Comparison of ENCODE assay signal across 23 cellular contexts in genomic region chr13:45496942-45497341, GRCh38. TPM values are rescaled to one million over a fixed set of nuclear protein-coding genes. Genes with fewer than 3 reads are reported as not detected.
DNase-seq lines count a peak whose midpoint lies in the region; ATAC-seq, FAIRE-seq and TF ChIP-seq lines count a peak whose summit lies in the region.
"Had no signal": no experiment of that assay in that cellular context is flagged by ENCODE, and none has a peak within 500 bp of the region (broad histone marks: within the 10 kb centered on the region; RNA-seq: fewer than 3 reads in every experiment).

No MANE protein-coding gene starts in this region.

- no peaks in the 10 kb centered on the region for H3K9me3 Mint-ChIP-seq in stimulated activated naive CD8-positive, alpha-beta T cell treated with anti-CD3 and anti-CD28 coated beads, Interleukin-15, amount 100 ng/mL, for 72 hours
- no peaks in the 10 kb centered on the region for H3K9me3 Mint-ChIP-seq in effector memory CD8-positive, alpha-beta T cell
- H3K9me3 Mint-ChIP-seq: CD4-positive, alpha-beta memory T cell had no signal

- peak overlapping the region; percentile 44 to 76 for H3K27ac Mint-ChIP-seq in stimulated activated naive CD8-positive, alpha-beta T cell treated with anti-CD3 and anti-CD28 coated beads, Interleukin-15, amount 100 ng/mL, for 72 hours
- H3K27ac Mint-ChIP-seq in effector memory CD8-positive, alpha-beta T cell, result peak overlapping the region; percentile 52 to 75

- peaks cover 13% of the 10 kb centered on the region for H3K4me1 Mint-ChIP-seq in stimulated activated naive CD8-positive, alpha-beta T cell treated with anti-CD3 and anti-CD28 coated beads, Interleukin-15, amount 100 ng/mL, for 72 hours
- peaks cover 4 to 7% of the 10 kb centered on the region in 2 donors for H3K4me1 Mint-ChIP-seq in effector memory CD8-positive, alpha-beta T cell (ENCODE audit: low read depth in 2 of 2)

- FAIRE-seq in HTR-8/SVneo (lab: Jason Lieb, UNC), result no peak
- FAIRE-seq: A549, H1 had no signal

- peaks cover 59% of the 10 kb centered on the region for H3K36me3 Mint-ChIP-seq in effector memory CD8-positive, alpha-beta T cell (ENCODE audit: insufficient read depth)

- H3K27me3 Mint-ChIP-seq in stimulated activated naive CD8-positive, alpha-beta T cell treated with anti-CD3 and anti-CD28 coated beads, Interleukin-15, amount 100 ng/mL, for 72 hours, result no peaks in the 10 kb centered on the region
- H3K27me3 Mint-ChIP-seq in effector memory CD8-positive, alpha-beta T cell, result no peaks in the 10 kb centered on the region
- H3K27me3 Mint-ChIP-seq: CD4-positive, alpha-beta memory T cell had no signal

- no peak for DNase-seq in stimulated activated naive CD8-positive, alpha-beta T cell treated with anti-CD3 and anti-CD28 coated beads, Interleukin-15, amount 100 ng/mL, for 72 hours
- DNase-seq in stimulated activated naive CD8-positive, alpha-beta T cell treated with anti-CD3 and anti-CD28 coated beads, Interleukin-15, Interleukin-2, amounts not matched to agents 100 U/mL and 50 U/mL, for 24 hours, result no peak
- DNase-seq in RPMI7951 (ENCODE audit: low read depth), result peak; percentile 35
- no peak for DNase-seq in effector memory CD8-positive, alpha-beta T cell
- no peak for DNase-seq in GM10266 (ENCODE audit: extremely low spot score)
- DNase-seq in HTR-8/SVneo (ENCODE audit: insufficient read length, low spot score), result no peak
- DNase-seq in NCI-H2029 (lab: John Stamatoyannopoulos, UW), result no peak
- DNase-seq: AML-193; C1 segment of cervical spinal cord; CD4-positive, alpha-beta memory T cell; COR-L47; HCEC 1CT; Karpas-422; NCI-H1105 treated with DMSO at 0.1 percent for 48 hours; NCI-H146; NCI-H1930; NCI-H446; NCI-H524 treated with DMSO at 0.1 percent for 48 hours; NCI-H774; SJCRH30 had no signal

- no peak for ATAC-seq in stimulated activated naive CD8-positive, alpha-beta T cell treated with anti-CD3 and anti-CD28 coated beads, Interleukin-15, amount 100 ng/mL, for 72 hours
- ATAC-seq in stimulated activated naive CD8-positive, alpha-beta T cell treated with anti-CD3 and anti-CD28 coated beads, Interleukin-15, Interleukin-2, amounts not matched to agents 100 U/mL and 50 U/mL, for 24 hours, result no peak
- no peak for ATAC-seq in effector memory CD8-positive, alpha-beta T cell (replicated peaks)
- ATAC-seq: A549, Right ventricle myocardium inferior had no signal

- TF ChIP-seq CTCF in GM10266 (IDR thresholded peaks at IDR 0.05; ENCODE audit: control insufficient read depth, insufficient read depth, low read depth, missing control alignments), result no peak

- no peak overlapping the region for H3K4me3 Mint-ChIP-seq in stimulated activated naive CD8-positive, alpha-beta T cell treated with anti-CD3 and anti-CD28 coated beads, Interleukin-15, amount 100 ng/mL, for 72 hours
- no peak overlapping the region for H3K4me3 Mint-ChIP-seq in effector memory CD8-positive, alpha-beta T cell
- H3K4me3 Mint-ChIP-seq: CD4-positive, alpha-beta memory T cell had no signal

RNA-seq across cellular contexts. Expression of gene COG3, which starts 32.2 kb away (rescaled TPM):
- total RNA-seq in RPMI7951 (2014; rRNA removed; shearing (Covaris generic)), result 15.3 and 16.6 TPM in 2 replicates
